Comparison of ENCODE assay signal across 12 cellular contexts in genomic region chr16:80583466-80583865, GRCh38.
A peak's percentile ranks its signal among the peaks of the same experiment; 100 is the strongest.
DNase-seq lines count a peak whose midpoint lies in the region; ATAC-seq lines count a peak whose summit lies in the region.
"Had no signal": no experiment of that assay in that cellular context is flagged by ENCODE, and none has a peak within 500 bp of the region (broad histone marks: within the 10 kb centered on the region; RNA-seq: fewer than 3 reads in every experiment).

No MANE protein-coding gene starts in this region.

- peak; percentile 79 for DNase-seq in activated effector memory CD4-positive, alpha-beta T cell treated with anti-CD3 and anti-CD28 coated beads, Interleukin-2, amount 50 U/mL, for 16 hours
- DNase-seq in activated effector memory CD4-positive, alpha-beta T cell treated with Interleukin-2 at 50 U/mL for 16 hours: no peak
- peak; percentile 70 to 77 for DNase-seq in activated T-cell treated with anti-CD3 and anti-CD28 coated beads, Interleukin-2, amount 50 U/mL, for 48 hours
- DNase-seq in globus pallidus (ENCODE audit: low spot score) (peak; percentile 9), kidney glomerular epithelial cell (lab: John Stamatoyannopoulos, UW) (no peak), NCI-H82 treated with DMSO at 0.1 percent for 48 hours (lab: John Stamatoyannopoulos, UW; ENCODE audit: unreplicated experiment) (no peak)
- DNase-seq in stimulated activated CD8-positive, alpha-beta memory T cell treated with anti-CD3 and anti-CD28 coated beads, Interleukin-4, amount 100 ng/mL, for 48 hours: peak; percentile 69
- DNase-seq: ACHN, endodermal cell, HCEC 1CT, NCI-H69 had no signal

- no peak for ATAC-seq in HG03097 (IDR thresholded peaks at IDR 0.05; ENCODE audit: low FRiP score, unreplicated experiment)

Comparison
In these comparisons a context has a peak if more than half of its experiments do, and no peak if none do; other contexts are left out.
1. DNase-seq: peak in activated effector memory CD4-positive, alpha-beta T cell treated with anti-CD3 and anti-CD28 coated beads, Interleukin-2, amount 50 U/mL, for 16 hours (single experiment), activated T-cell treated with anti-CD3 and anti-CD28 coated beads, Interleukin-2, amount 50 U/mL, for 48 hours (2 of 2), globus pallidus (single experiment) and stimulated activated CD8-positive, alpha-beta memory T cell treated with anti-CD3 and anti-CD28 coated beads, Interleukin-4, amount 100 ng/mL, for 48 hours (single experiment); none in activated effector memory CD4-positive, alpha-beta T cell treated with Interleukin-2 at 50 U/mL for 16 hours (single experiment), kidney glomerular epithelial cell (single experiment) and NCI-H82 treated with DMSO at 0.1 percent for 48 hours (single experiment).